Comparison of ENCODE assay signal across 2 cellular contexts in the genomic region with DNA sequence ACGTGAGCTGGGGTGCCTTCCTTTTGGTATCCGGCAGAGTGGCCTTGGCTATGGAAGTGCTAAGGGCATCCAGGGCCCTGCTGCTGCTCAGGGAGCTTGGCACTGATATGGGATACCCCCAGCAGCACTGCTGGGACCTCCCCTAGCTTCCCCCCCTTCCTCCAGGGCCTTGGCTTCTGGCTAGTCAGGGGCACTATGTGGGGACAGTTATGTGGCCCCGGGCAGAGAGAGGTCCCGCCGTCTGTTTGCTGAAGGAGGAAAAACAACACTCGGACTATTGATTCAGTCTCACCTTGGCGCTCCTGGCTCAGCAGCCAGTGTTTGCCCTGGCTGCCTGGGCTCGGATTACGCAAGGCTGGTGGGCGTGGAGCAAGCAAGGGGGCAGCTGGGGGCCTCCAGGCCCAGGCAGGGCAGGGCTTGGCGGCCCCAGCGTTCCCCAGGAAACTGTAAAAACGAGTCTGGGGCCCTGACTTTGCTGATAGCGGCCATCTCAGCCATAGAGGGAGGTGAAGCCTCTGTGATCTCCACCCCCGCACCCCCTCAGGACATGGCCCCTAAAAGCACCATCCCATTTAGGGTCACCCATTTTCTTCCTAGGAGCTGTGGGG.
A peak's percentile ranks its signal among the peaks of the same experiment; 100 is the strongest.
TF ChIP-seq lines count a peak whose summit lies in the region.

No MANE protein-coding gene starts in this region.

TF ChIP-seq in HCT116, 20 proteins besides CTCF, POLR2A, EP300 and RAD21:
- TF ChIP-seq CBX3 (IDR thresholded peaks at IDR 0.05; ENCODE audit: low read depth) (no peak), TCF7L2 (IDR thresholded peaks at IDR 0.05; ENCODE audit: borderline replicate concordance, extremely low read depth, insufficient read depth, insufficient read length) (no peak), EGR1 (IDR thresholded peaks at IDR 0.05; ENCODE audit: low read depth) (no peak), POLR2AphosphoS5 (IDR thresholded peaks at IDR 0.05; ENCODE audit: low read depth, low read length) (no peak), ZFX (IDR thresholded peaks at IDR 0.05) (no peak), FOSL1 (IDR thresholded peaks at IDR 0.05; ENCODE audit: low read depth) (no peak), EZH2phosphoT487 (IDR thresholded peaks at IDR 0.05; ENCODE audit: borderline replicate concordance) (no peak), YY1 (IDR thresholded peaks at IDR 0.05; ENCODE audit: extremely low read depth, insufficient replicate concordance, low read depth, low read length) (no peak), CEBPB (IDR thresholded peaks at IDR 0.05; ENCODE audit: low read depth) (no peak), SP1 (IDR thresholded peaks at IDR 0.05; ENCODE audit: low read depth) (no peak), SRF (IDR thresholded peaks at IDR 0.05; ENCODE audit: low read depth) (no peak), EZH2 (IDR thresholded peaks at IDR 0.05) (no peak), ELF1 (IDR thresholded peaks at IDR 0.05; ENCODE audit: borderline replicate concordance, low read depth) (no peak), ZNF274 (IDR thresholded peaks at IDR 0.05; ENCODE audit: low read depth, low read length) (no peak)
- TF ChIP-seq, protein P1, sequence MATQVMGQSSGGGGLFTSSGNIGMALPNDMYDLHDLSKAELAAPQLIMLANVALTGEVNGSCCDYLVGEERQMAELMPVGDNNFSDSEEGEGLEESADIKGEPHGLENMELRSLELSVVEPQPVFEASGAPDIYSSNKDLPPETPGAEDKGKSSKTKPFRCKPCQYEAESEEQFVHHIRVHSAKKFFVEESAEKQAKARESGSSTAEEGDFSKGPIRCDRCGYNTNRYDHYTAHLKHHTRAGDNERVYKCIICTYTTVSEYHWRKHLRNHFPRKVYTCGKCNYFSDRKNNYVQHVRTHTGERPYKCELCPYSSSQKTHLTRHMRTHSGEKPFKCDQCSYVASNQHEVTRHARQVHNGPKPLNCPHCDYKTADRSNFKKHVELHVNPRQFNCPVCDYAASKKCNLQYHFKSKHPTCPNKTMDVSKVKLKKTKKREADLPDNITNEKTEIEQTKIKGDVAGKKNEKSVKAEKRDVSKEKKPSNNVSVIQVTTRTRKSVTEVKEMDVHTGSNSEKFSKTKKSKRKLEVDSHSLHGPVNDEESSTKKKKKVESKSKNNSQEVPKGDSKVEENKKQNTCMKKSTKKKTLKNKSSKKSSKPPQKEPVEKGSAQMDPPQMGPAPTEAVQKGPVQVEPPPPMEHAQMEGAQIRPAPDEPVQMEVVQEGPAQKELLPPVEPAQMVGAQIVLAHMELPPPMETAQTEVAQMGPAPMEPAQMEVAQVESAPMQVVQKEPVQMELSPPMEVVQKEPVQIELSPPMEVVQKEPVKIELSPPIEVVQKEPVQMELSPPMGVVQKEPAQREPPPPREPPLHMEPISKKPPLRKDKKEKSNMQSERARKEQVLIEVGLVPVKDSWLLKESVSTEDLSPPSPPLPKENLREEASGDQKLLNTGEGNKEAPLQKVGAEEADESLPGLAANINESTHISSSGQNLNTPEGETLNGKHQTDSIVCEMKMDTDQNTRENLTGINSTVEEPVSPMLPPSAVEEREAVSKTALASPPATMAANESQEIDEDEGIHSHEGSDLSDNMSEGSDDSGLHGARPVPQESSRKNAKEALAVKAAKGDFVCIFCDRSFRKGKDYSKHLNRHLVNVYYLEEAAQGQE (IDR thresholded peaks at IDR 0.05; ENCODE audit: low read depth), result no peak
- TF ChIP-seq, protein P2, sequence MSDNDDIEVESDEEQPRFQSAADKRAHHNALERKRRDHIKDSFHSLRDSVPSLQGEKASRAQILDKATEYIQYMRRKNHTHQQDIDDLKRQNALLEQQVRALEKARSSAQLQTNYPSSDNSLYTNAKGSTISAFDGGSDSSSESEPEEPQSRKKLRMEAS (IDR thresholded peaks at IDR 0.05), result no peak

TF ChIP-seq in H1, 55 proteins besides CTCF, POLR2A, EP300 and RAD21:
- TF ChIP-seq, protein P3, sequence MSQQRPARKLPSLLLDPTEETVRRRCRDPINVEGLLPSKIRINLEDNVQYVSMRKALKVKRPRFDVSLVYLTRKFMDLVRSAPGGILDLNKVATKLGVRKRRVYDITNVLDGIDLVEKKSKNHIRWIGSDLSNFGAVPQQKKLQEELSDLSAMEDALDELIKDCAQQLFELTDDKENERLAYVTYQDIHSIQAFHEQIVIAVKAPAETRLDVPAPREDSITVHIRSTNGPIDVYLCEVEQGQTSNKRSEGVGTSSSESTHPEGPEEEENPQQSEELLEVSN (IDR thresholded peaks at IDR 0.05), result no peak
- TF ChIP-seq TBP (IDR thresholded peaks at IDR 0.05; ENCODE audit: low read depth, low read length), result no peak
- TF ChIP-seq CEBPB (IDR thresholded peaks at IDR 0.05; ENCODE audit: low read depth, low read length), result peak; percentile 97
- TF ChIP-seq JUND (IDR thresholded peaks at IDR 0.05; ENCODE audit: low read length), result no peak
- TF ChIP-seq TAF7 (optimal IDR thresholded peaks at IDR 0.05; ENCODE audit: borderline replicate concordance, low read depth, low read length), result no peak
- TF ChIP-seq GABPA (IDR thresholded peaks at IDR 0.05; ENCODE audit: borderline replicate concordance, insufficient read depth, low read length), result 0 out of 2 replicates have a peak, but pooled peaks have one; percentile 27
- TF ChIP-seq, protein P4, sequence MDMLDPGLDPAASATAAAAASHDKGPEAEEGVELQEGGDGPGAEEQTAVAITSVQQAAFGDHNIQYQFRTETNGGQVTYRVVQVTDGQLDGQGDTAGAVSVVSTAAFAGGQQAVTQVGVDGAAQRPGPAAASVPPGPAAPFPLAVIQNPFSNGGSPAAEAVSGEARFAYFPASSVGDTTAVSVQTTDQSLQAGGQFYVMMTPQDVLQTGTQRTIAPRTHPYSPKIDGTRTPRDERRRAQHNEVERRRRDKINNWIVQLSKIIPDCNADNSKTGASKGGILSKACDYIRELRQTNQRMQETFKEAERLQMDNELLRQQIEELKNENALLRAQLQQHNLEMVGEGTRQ (IDR thresholded peaks at IDR 0.05; ENCODE audit: low read length), result no peak
